ENCODE assay signal across 30 cellular contexts in the genomic region with DNA sequence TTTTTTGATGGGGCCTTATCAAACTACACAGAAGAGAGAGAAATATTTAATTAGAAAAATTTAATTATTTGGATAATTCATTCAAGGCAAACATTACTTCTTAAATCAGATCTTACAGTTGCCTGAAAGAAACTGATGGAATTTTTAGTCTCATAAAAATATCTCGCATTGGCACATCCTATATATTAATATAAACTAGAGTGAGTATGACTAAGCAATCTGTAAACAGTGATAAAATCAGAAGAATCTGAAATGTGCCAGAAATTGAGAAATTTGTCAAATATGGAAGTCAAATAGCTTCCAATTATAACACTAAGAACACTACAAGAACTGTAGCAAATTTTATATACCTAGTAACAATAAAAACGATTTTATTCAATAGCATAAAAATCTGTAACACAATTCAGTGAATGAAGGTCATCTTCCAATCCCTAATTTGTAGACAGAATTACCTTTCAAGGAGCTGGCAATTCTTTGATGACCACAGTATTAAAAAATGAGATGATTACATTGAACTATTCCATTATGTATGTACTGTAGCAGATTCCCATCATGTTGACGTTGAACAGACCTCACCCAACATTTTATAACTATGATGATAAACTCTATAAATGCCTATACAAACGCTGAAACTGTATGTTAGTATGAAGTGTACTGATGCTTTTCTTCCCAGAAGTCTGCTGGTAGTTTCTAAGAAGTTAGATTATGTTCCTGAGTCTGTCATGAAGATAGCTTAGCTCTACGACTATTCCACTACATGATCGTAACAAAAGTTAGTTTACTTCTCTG.
"Had no signal": no experiment of that assay in that cellular context is flagged by ENCODE, and none has a peak within 500 bp of the region (broad histone marks: within the 10 kb centered on the region; RNA-seq: fewer than 3 reads in every experiment).

No MANE protein-coding gene starts in this region.

- DNase-seq: activated CD4-positive, alpha-beta memory T cell treated with anti-CD3 and anti-CD28 coated beads for 36 hours; activated CD4-positive, alpha-beta T cell treated with anti-CD3 and anti-CD28 coated beads for 36 hours; activated CD4-positive, alpha-beta T cell treated with anti-CD3 and anti-CD28 coated beads, Interleukin-2, amount 10 ng/mL, durations not matched to agents 24 days and 14 days; activated CD4-positive, CD25-positive, alpha-beta regulatory T cell; activated CD4-positive, CD25-positive, alpha-beta regulatory T cell treated with anti-CD3 and anti-CD28 coated beads, Interleukin-2, amount 50 U/mL, for 72 hours; activated CD8-positive, alpha-beta memory T cell treated with anti-CD3 and anti-CD28 coated beads, Interleukin-2, amount 10 ng/mL, durations not matched to agents 7 days and 5 days; activated CD8-positive, alpha-beta memory T cell treated with anti-CD3 and anti-CD28 coated beads, Interleukin-2, amount 50 U/mL, for 4 hours; activated CD8-positive, alpha-beta T cell treated with anti-CD3 and anti-CD28 coated beads, Interleukin-2, amount 10 ng/mL, durations not matched to agents 7 days and 5 days; activated effector memory CD4-positive, alpha-beta T cell treated with anti-CD3 and anti-CD28 coated beads, Interleukin-2, amount 50 U/mL, for 16 hours; activated naive CD4-positive, alpha-beta T cell; activated naive CD4-positive, alpha-beta T cell treated with anti-CD3 and anti-CD28 coated beads, Interleukin-2, amount 10 ng/mL, durations not matched to agents 7 days and 5 days; activated naive CD8-positive, alpha-beta T cell treated with anti-CD3 and anti-CD28 coated beads, Interleukin-2, amount 10 ng/mL, durations not matched to agents 7 days and 5 days; activated T-cell treated with anti-CD3 and anti-CD28 coated beads, Interleukin-2, amount 50 U/mL, for 1 hour; activated T-cell treated with anti-CD3 and anti-CD28 coated beads, Interleukin-2, amount 50 U/mL, for 48 hours; cortex of kidney; dermis blood vessel endothelial cell; effector CD4-positive, alpha-beta T cell; effector memory CD8-positive, alpha-beta T cell; erythroblast; foreskin keratinocyte; gastrocnemius medialis; glutamatergic neuron; heart left ventricle; hypothalamus; T1000 had no signal

- H3K4me3 ChIP-seq: ascending aorta, breast epithelium, esophagus muscularis mucosa, gastrocnemius medialis, heart left ventricle had no signal

- H3K4me1 ChIP-seq: ascending aorta, breast epithelium, esophagus muscularis mucosa, foreskin keratinocyte, gastrocnemius medialis, heart left ventricle had no signal

- ATAC-seq: activated CD4-positive, alpha-beta T cell treated with anti-CD3 and anti-CD28 coated beads for 36 hours; activated CD8-positive, alpha-beta memory T cell treated with anti-CD3 and anti-CD28 coated beads, Interleukin-2, amount 10 ng/mL, durations not matched to agents 7 days and 5 days; activated CD8-positive, alpha-beta T cell treated with anti-CD3 and anti-CD28 coated beads, Interleukin-2, amount 10 ng/mL, durations not matched to agents 7 days and 5 days; activated naive CD4-positive, alpha-beta T cell treated with anti-CD3 and anti-CD28 coated beads, Interleukin-2, amount 50 U/mL, for 72 hours; effector memory CD8-positive, alpha-beta T cell; foreskin keratinocyte; gastrocnemius medialis; heart left ventricle had no signal

- H3K36me3 ChIP-seq: ascending aorta, breast epithelium, esophagus muscularis mucosa, gastrocnemius medialis, heart left ventricle had no signal

- H3K9me3 ChIP-seq: ascending aorta, gastrocnemius medialis had no signal

- FAIRE-seq: colon had no signal

- H3K27ac ChIP-seq: ascending aorta, breast epithelium, esophagus muscularis mucosa, foreskin keratinocyte, gastrocnemius medialis, heart left ventricle had no signal

- H3K27me3 ChIP-seq: ascending aorta, breast epithelium, esophagus muscularis mucosa, gastrocnemius medialis, heart left ventricle had no signal
